ENCODE assay signal across 8 cellular contexts in genomic region chr9:120892748-120893584, GRCh38. TPM values are rescaled to one million over a fixed set of nuclear protein-coding genes. Genes with fewer than 3 reads are reported as not detected.
A peak's percentile ranks its signal among the peaks of the same experiment; 100 is the strongest.
DNase-seq lines count a peak whose midpoint lies in the region; ATAC-seq, FAIRE-seq and TF ChIP-seq lines count a peak whose summit lies in the region.

No MANE protein-coding gene starts in this region.

- no peak for FAIRE-seq in D721Med (lab: Jason Lieb, UNC)

- ATAC-seq in GM18867 (IDR thresholded peaks at IDR 0.05; ENCODE audit: unreplicated experiment) (peak; percentile 68), HG03039 (IDR thresholded peaks at IDR 0.05; ENCODE audit: unreplicated experiment) (peak; percentile 48)

- DNase-seq in A172 (ENCODE audit: low spot score) (peak; percentile 95), NCI-H2196 (lab: John Stamatoyannopoulos, UW; ENCODE audit: unreplicated experiment) (peak; percentile 62), glomerular endothelial cell (ENCODE audit: extremely low read depth, low read depth, low spot score) (peak; percentile 84), D721Med (ENCODE audit: insufficient read length, low spot score) (no peak), hippocampal formation (lab: John Stamatoyannopoulos, UW) (no peak)
- peak; percentile 67 for DNase-seq in activated CD8-positive, alpha-beta memory T cell treated with anti-CD3 and anti-CD28 coated beads, Interleukin-2, amount 50 U/mL, for 48 hours

- no peak for TF ChIP-seq CTCF in D721Med (IDR thresholded peaks at IDR 0.05; ENCODE audit: insufficient read depth, missing control alignments)

RNA-seq across cellular contexts. Expression of gene PHF19, which starts 16.0 kb away (rescaled TPM):
- total RNA-seq in A172 (2014; rRNA removed; shearing (Covaris generic)), result 47.0 and 47.8 TPM in 2 replicates
- total RNA-seq in glomerular endothelial cell, result 22.4 and 36.8 TPM in 2 replicates

RNA-seq across cellular contexts. Expression of gene TRAF1, which starts 33.6 kb away (rescaled TPM):
- total RNA-seq in A172 (2014; rRNA removed; shearing (Covaris generic)), result 0.91 and 0.95 TPM in 2 replicates
- 4.2 and 4.3 TPM in 2 replicates for total RNA-seq in glomerular endothelial cell

RNA-seq across cellular contexts. Expression of gene PSMD5, which starts 50.2 kb away (rescaled TPM):
- 56.1 and 65.9 TPM in 2 replicates for total RNA-seq in A172 (2014; rRNA removed; shearing (Covaris generic))
- total RNA-seq in glomerular endothelial cell, result 36.3 and 114 TPM in 2 replicates

Comparison
In these comparisons a context has a peak if more than half of its experiments do, and no peak if none do; other contexts are left out.
1. DNase-seq: peak in A172 (single experiment), NCI-H2196 (single experiment), activated CD8-positive, alpha-beta memory T cell treated with anti-CD3 and anti-CD28 coated beads, Interleukin-2, amount 50 U/mL, for 48 hours (single experiment) and glomerular endothelial cell (single experiment); none in D721Med (single experiment) and hippocampal formation (0 of 2).